ENCODE assay signal across 11 cellular contexts in genomic region chr4:112510191-112510467, GRCh38. TPM values are rescaled to one million over a fixed set of nuclear protein-coding genes. Genes with fewer than 3 reads are reported as not detected.
A peak's percentile ranks its signal among the peaks of the same experiment; 100 is the strongest.
DNase-seq lines count a peak whose midpoint lies in the region; ATAC-seq and TF ChIP-seq lines count a peak whose summit lies in the region.
"Had no signal": no experiment of that assay in that cellular context is flagged by ENCODE, and none has a peak within 500 bp of the region (broad histone marks: within the 10 kb centered on the region; RNA-seq: fewer than 3 reads in every experiment).

No MANE protein-coding gene starts in this region.

- peak overlapping the region; percentile 81 for H3K4me2 ChIP-seq in skeletal muscle satellite cell (ENCODE audit: low read length)

- peak overlapping the region; percentile 60 for H3K27ac Mint-ChIP-seq in T-helper 1 cell treated with Interleukin-12 subunit alpha and Interleukin-12 subunit beta and Interleukin-4 antibody, amounts not matched to agents 30 μg/mL and 1 μg/mL, for 36 hours
- H3K27ac Mint-ChIP-seq in endodermal cell, result no peak overlapping the region

- H3K4me1 Mint-ChIP-seq in T-helper 1 cell treated with Interleukin-12 subunit alpha and Interleukin-12 subunit beta and Interleukin-4 antibody, amounts not matched to agents 30 μg/mL and 1 μg/mL, for 36 hours (ENCODE audit: low read depth), result peaks cover 36% of the 10 kb centered on the region
- H3K4me1 Mint-ChIP-seq in endodermal cell, result peaks cover 23% of the 10 kb centered on the region

- no peak for ATAC-seq in HG03571 (IDR thresholded peaks at IDR 0.05; ENCODE audit: unreplicated experiment)

- peaks cover 40% of the 10 kb centered on the region for H3K27me3 ChIP-seq in MG63
- peaks cover 100% of the 10 kb centered on the region for H3K27me3 ChIP-seq in endodermal cell (ENCODE audit: control insufficient read depth, insufficient read depth, low read length, poor library complexity, severe bottlenecking)
- H3K27me3 ChIP-seq in skeletal muscle satellite cell (ENCODE audit: control insufficient read depth, insufficient read depth, low read length), result peaks cover 80% of the 10 kb centered on the region

- H3K36me3 Mint-ChIP-seq in T-helper 1 cell treated with Interleukin-12 subunit alpha and Interleukin-12 subunit beta and Interleukin-4 antibody, amounts not matched to agents 30 μg/mL and 1 μg/mL, for 36 hours (ENCODE audit: low read depth), result peaks cover 2% of the 10 kb centered on the region
- H3K36me3 Mint-ChIP-seq in endodermal cell (ENCODE audit: low read depth), result no peaks in the 10 kb centered on the region

- peaks cover 5% of the 10 kb centered on the region for H3K4me1 ChIP-seq in endodermal cell (ENCODE audit: control insufficient read depth, insufficient read depth, low read length)
- H3K4me1 ChIP-seq in skeletal muscle satellite cell (ENCODE audit: control insufficient read depth, insufficient read depth, low read length), result peaks cover 17% of the 10 kb centered on the region

- no peaks in the 10 kb centered on the region for H3K9me3 Mint-ChIP-seq in T-helper 1 cell treated with Interleukin-12 subunit alpha and Interleukin-12 subunit beta and Interleukin-4 antibody, amounts not matched to agents 30 μg/mL and 1 μg/mL, for 36 hours
- no peaks in the 10 kb centered on the region for H3K9me3 Mint-ChIP-seq in endodermal cell

- no peaks in the 10 kb centered on the region for H3K36me3 ChIP-seq in MG63
- H3K36me3 ChIP-seq in endodermal cell (ENCODE audit: control insufficient read depth, insufficient read depth, low read length), result no peaks in the 10 kb centered on the region
- H3K36me3 ChIP-seq in skeletal muscle satellite cell (ENCODE audit: insufficient read depth, low read length), result no peaks in the 10 kb centered on the region

- H3K4me3 Mint-ChIP-seq in T-helper 1 cell treated with Interleukin-12 subunit alpha and Interleukin-12 subunit beta and Interleukin-4 antibody, amounts not matched to agents 30 μg/mL and 1 μg/mL, for 36 hours, result no peak overlapping the region
- peak overlapping the region; percentile 43 for H3K4me3 Mint-ChIP-seq in endodermal cell

- DNase-seq in T-helper 1 cell (no peak), MG63 (no peak), endodermal cell (no peak), NCI-H2171 treated with DMSO at 0.1 percent for 48 hours (lab: John Stamatoyannopoulos, UW) (no peak), NCI-H510A treated with DMSO at 0.1 percent for 48 hours (lab: John Stamatoyannopoulos, UW) (no peak)
- DNase-seq: anterior cingulate cortex, foreskin keratinocyte had no signal

- H3K27ac ChIP-seq in endodermal cell (ENCODE audit: low read depth, low read length), result no peak overlapping the region
- H3K27ac ChIP-seq: foreskin keratinocyte had no signal

- no peak overlapping the region for H3K9ac ChIP-seq in endodermal cell (ENCODE audit: extremely low read depth, low read length, poor library complexity, severe bottlenecking)
- H3K9ac ChIP-seq in skeletal muscle satellite cell (ENCODE audit: low read depth, low read length), result no peak overlapping the region

- WGBS in endodermal cell (ENCODE audit: insufficient coverage in 1 of 2, insufficient read length in 1 of 2), 2 experiments, result 0 to 1% methylated on average over 2 to 4 of the region's 7 CpGs

- H3K4me3 ChIP-seq in MG63 (peak overlapping the region; percentile 21), endodermal cell (ENCODE audit: low read length) (peak overlapping the region; percentile 68), skeletal muscle satellite cell (ENCODE audit: low read length) (peak overlapping the region; percentile 28)

- TF ChIP-seq CTCF in endodermal cell (conservative IDR thresholded peaks at IDR 0.05), result no peak

- H3K9me3 ChIP-seq in MG63 (no peaks in the 10 kb centered on the region), endodermal cell (ENCODE audit: control insufficient read depth, low read length) (no peaks in the 10 kb centered on the region), skeletal muscle satellite cell (replicated peaks; ENCODE audit: low read length) (no peaks in the 10 kb centered on the region)

- H3K27me3 Mint-ChIP-seq in T-helper 1 cell treated with Interleukin-12 subunit alpha and Interleukin-12 subunit beta and Interleukin-4 antibody, amounts not matched to agents 30 μg/mL and 1 μg/mL, for 36 hours (ENCODE audit: low read depth), result peaks cover 88% of the 10 kb centered on the region
- H3K27me3 Mint-ChIP-seq in endodermal cell (ENCODE audit: insufficient read depth), result peaks cover 99% of the 10 kb centered on the region

RNA-seq across cellular contexts. Expression of gene NEUROG2, which starts 5.9 kb away (rescaled TPM):
- not detected in 2 replicates for total RNA-seq in MG63 (2014; rRNA removed; shearing (Covaris generic); ENCODE audit: low replicate concordance)
- under 1 TPM in 1 of 2 donors, not detected in 1; 0.11 TPM for total RNA-seq in endodermal cell
- polyA plus RNA-seq in endodermal cell (2013, experiment 1 of 2), result 9.4 TPM
- 7.2 TPM for polyA plus RNA-seq in endodermal cell (2013, experiment 2 of 2)
- total RNA-seq in skeletal muscle satellite cell (2012; rRNA removed), result not detected in 2 replicates
- total RNA-seq: foreskin keratinocyte, M059J had no signal
- polyA plus RNA-seq: foreskin keratinocyte had no signal
